In genomic region chr5:100992354-100992753, GRCh38 we compare ENCODE assay signal across 7 cellular contexts.
"Had no signal": no experiment of that assay in that cellular context is flagged by ENCODE, and none has a peak within 500 bp of the region (broad histone marks: within the 10 kb centered on the region; RNA-seq: fewer than 3 reads in every experiment).

No MANE protein-coding gene starts in this region.

- FAIRE-seq: G401.6, GM12891, GM12892, GM18507, GM19239 had no signal

- DNase-seq: GDM1, GF-D8 had no signal
